In the genomic region with DNA sequence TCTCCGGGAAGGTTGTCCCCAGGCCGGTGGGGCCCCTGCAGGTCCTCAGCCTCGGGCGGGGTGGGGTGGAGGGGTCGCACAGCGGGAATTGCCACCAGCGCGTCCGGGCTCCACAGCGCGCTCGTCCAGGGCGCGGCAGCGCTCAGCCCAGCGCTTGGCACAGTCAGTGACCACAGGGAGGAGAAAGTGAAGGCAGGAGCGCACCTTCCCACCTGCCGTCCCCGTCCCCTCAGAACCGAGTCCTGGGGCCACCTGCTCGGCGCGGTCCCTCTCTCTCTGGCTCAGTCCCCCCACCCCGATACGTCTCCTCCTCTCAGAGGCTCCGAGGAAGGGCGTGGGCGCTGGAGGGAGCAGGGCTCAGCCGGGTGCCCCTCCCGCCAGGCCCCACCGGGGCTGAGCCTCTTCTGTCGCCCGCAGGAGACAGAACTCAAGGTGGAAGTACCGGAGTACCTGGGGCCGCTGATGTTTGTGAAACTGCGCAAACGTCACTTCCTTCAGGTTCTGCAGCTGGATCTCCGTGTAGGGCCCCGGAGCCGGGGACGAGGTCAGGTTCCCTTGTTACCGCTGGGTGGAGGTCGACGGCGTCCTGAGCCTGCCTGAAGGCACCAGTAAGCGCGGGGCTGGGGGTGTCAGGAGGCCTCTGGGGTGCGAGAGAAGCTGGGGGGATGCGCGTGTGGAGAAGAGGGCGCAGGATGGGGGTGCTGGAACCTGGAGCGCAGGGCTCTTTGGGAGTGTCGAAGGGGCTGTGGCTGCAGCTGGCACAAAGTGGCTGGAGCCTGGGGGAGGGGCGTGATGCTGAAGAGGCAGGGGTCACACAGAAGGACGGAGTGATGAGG, we compare ENCODE assay signal across 7 cellular contexts. TPM values are rescaled to one million over a fixed set of nuclear protein-coding genes. Genes with fewer than 3 reads are reported as not detected.
DNase-seq lines count a peak whose midpoint lies in the region; ATAC-seq, FAIRE-seq and TF ChIP-seq lines count a peak whose summit lies in the region.
"Not testable (repeated sequence)": the region's sequence is repeated elsewhere in the genome, so short reads cannot be mapped to it uniquely, and the experiment has no call there.
"Had no signal": no experiment of that assay in that cellular context is flagged by ENCODE, and none has a peak within 500 bp of the region (broad histone marks: within the 10 kb centered on the region; RNA-seq: fewer than 3 reads in every experiment).

No MANE protein-coding gene starts in this region.

- TF ChIP-seq RAD21 in HepG2 (CRISPR knock-in tag; IDR thresholded peaks at IDR 0.05), result not testable (repeated sequence)

- POLR2A ChIA-PET in activated CD4-positive, alpha-beta T cell treated with anti-CD3 and anti-CD28 coated beads, Interleukin-2, amount 10 ng/mL, durations not matched to agents 7 days and 5 days (lab: Charles Lee); HepG2 (lab: Yijun Ruan, JAX): not testable (repeated sequence)

- H3K27ac ChIP-seq in DOHH2 (ENCODE audit: low read depth, low read length), result peak overlapping the region; percentile 34
- not testable (repeated sequence) for H3K27ac ChIP-seq in mammary epithelial cell (ENCODE audit: insufficient read depth, low read depth, low read length); HepG2 (ENCODE audit: extremely low read length, insufficient read depth, low read length)

- TF ChIP-seq CTCF in DOHH2 (IDR thresholded peaks at IDR 0.05; ENCODE audit: low read depth, low read length, poor library complexity, severe bottlenecking); mammary epithelial cell (conservative IDR thresholded peaks at IDR 0.05 in 1 of 2, IDR thresholded peaks at IDR 0.05 in 1 of 2; ENCODE audit: extremely low read depth in 1 of 2, insufficient read depth in 1 of 2, low read depth in 1 of 2, low read length in 2 of 2); HepG2 (CRISPR knock-in tag; IDR thresholded peaks at IDR 0.05): not testable (repeated sequence)

- H3F3A ChIP-seq in DOHH2 (ENCODE audit: control insufficient read depth, insufficient read depth), result peaks cover 13% of the 10 kb centered on the region

- H3K36me3 ChIP-seq in DOHH2 (ENCODE audit: control insufficient read depth, low read length); mammary epithelial cell (ENCODE audit: insufficient read depth, low read length); HepG2 (replicated peaks in 1 of 2; ENCODE audit: control insufficient read depth in 1 of 2, insufficient read depth in 2 of 2, low read length in 2 of 2): not testable (repeated sequence)

- H3K4me1 ChIP-seq in DOHH2 (ENCODE audit: control insufficient read depth, low read length) (peaks cover 68% of the 10 kb centered on the region), mammary epithelial cell (ENCODE audit: insufficient read depth, low read length) (peaks cover 20% of the 10 kb centered on the region), HepG2 (ENCODE audit: insufficient read depth, low read length) (peaks cover 32% of the 10 kb centered on the region)

- not testable (repeated sequence) for TF ChIP-seq EP300 in HepG2 (IDR thresholded peaks at IDR 0.05; ENCODE audit: low read depth in 2 of 2, low read length in 2 of 2); HepG2 (CRISPR knock-in tag; IDR thresholded peaks at IDR 0.05; ENCODE audit: borderline replicate concordance)

- TF ChIP-seq POLR2A in HepG2 (IDR thresholded peaks at IDR 0.05; ENCODE audit: insufficient read depth in 1 of 2, low read depth in 2 of 2, low read length in 2 of 2), result not testable (repeated sequence)

- peaks cover 14% of the 10 kb centered on the region for H3K36me3 Mint-ChIP-seq in activated CD4-positive, alpha-beta T cell treated with anti-CD3 and anti-CD28 coated beads, Interleukin-2, amount 10 ng/mL, durations not matched to agents 7 days and 5 days (ENCODE audit: low read depth)

- peaks cover 63% of the 10 kb centered on the region for H3K4me1 Mint-ChIP-seq in activated CD4-positive, alpha-beta T cell treated with anti-CD3 and anti-CD28 coated beads, Interleukin-2, amount 10 ng/mL, durations not matched to agents 7 days and 5 days

- FAIRE-seq in HepG2 (lab: Jason Lieb, UNC), result not testable (repeated sequence)

- H3K9ac ChIP-seq in mammary epithelial cell (ENCODE audit: insufficient read depth, low read length); HepG2 (ENCODE audit: insufficient read depth, low read depth, low read length): not testable (repeated sequence)

- not testable (repeated sequence) for BruUV-seq in mammary epithelial cell (replicated peaks; lab: Mats Ljungman, UMichigan); HepG2 (replicated peaks; lab: Mats Ljungman, UMichigan)

- H3K79me2 ChIP-seq in DOHH2 (ENCODE audit: control insufficient read depth, low read length) (peaks cover 13% of the 10 kb centered on the region), HepG2 (ENCODE audit: insufficient read depth, low read length) (peaks cover 28% of the 10 kb centered on the region)
- H3K79me2 ChIP-seq in mammary epithelial cell (ENCODE audit: insufficient read depth, low read length), result not testable (repeated sequence)

- H3K27me3 Mint-ChIP-seq in activated CD4-positive, alpha-beta T cell treated with anti-CD3 and anti-CD28 coated beads, Interleukin-2, amount 10 ng/mL, durations not matched to agents 7 days and 5 days, result not testable (repeated sequence)

- WGBS in mammary epithelial cell (ENCODE audit: low coverage, missing lambda C conversion rate), result 5% methylated on average over 14 of the region's 55 CpGs
- WGBS in HepG2 (ENCODE audit: low lambda C conversion rate), result 55% methylated on average over 38 of the region's 55 CpGs

- in situ Hi-C loops in mammary epithelial cell (cut with MboI; ENCODE audit: low sequenced_read_pairs in 2 of 2), result loop anchor here (10.0 to 25.0 kb wide), 2 partner anchors 180 to 1072 kb away; a partner anchor contains a TSS
- in situ Hi-C loops in HepG2 (cut with HindIII; ENCODE audit: extremely low pct_ligation_motif_present, low pct_unique_long_range_greater_than_20kb), result not testable (repeated sequence)

- peak overlapping the region; percentile 79 for H3K4me3 ChIP-seq in DOHH2 (ENCODE audit: low read length)
- peak overlapping the region in 2 of 3 experiments; percentile 26 to 39 for H3K4me3 ChIP-seq in mammary epithelial cell (replicated peaks in 1 of 3; ENCODE audit: insufficient read depth in 1 of 3, low read depth in 2 of 3, low read length in 3 of 3)
- peak overlapping the region in 2 of 3 experiments; percentile 28 to 39; a peak in 3 of 6 replicates for H3K4me3 ChIP-seq in HepG2 (replicated peaks in 1 of 3; ENCODE audit: insufficient read depth in 1 of 3, low read depth in 2 of 3, low read length in 3 of 3)

- not testable (repeated sequence) for H4K20me1 ChIP-seq in DOHH2 (ENCODE audit: control insufficient read depth, insufficient read depth, low read depth, low read length); mammary epithelial cell (ENCODE audit: insufficient read depth, low read length)
- peaks cover 14% of the 10 kb centered on the region for H4K20me1 ChIP-seq in HepG2 (ENCODE audit: insufficient read depth, low read length)

- H3K27ac Mint-ChIP-seq in activated CD4-positive, alpha-beta T cell treated with anti-CD3 and anti-CD28 coated beads, Interleukin-2, amount 10 ng/mL, durations not matched to agents 7 days and 5 days, result peak overlapping the region; percentile 91

- not testable (repeated sequence) for H3K9me3 ChIP-seq in DOHH2 (ENCODE audit: control insufficient read depth, insufficient read depth, low read length); mammary epithelial cell (replicated peaks; ENCODE audit: insufficient read depth, low read length); HepG2 (ENCODE audit: low read length)

- dilution Hi-C loops in mammary epithelial cell (cut with HindIII; ENCODE audit: low sequenced_read_pairs), result loop anchor here (25.0 kb wide), 1 partner anchor 205 kb away; no protein-coding TSS in a partner anchor

- not testable (repeated sequence) for H3K27me3 ChIP-seq in DOHH2 (ENCODE audit: control insufficient read depth, low read length); mammary epithelial cell (ENCODE audit: insufficient read depth, low read length); HepG2 (ENCODE audit: control insufficient read depth in 1 of 2, insufficient read depth in 2 of 2, low read length in 2 of 2)

- not testable (repeated sequence) for H3K9me3 Mint-ChIP-seq in activated CD4-positive, alpha-beta T cell treated with anti-CD3 and anti-CD28 coated beads, Interleukin-2, amount 10 ng/mL, durations not matched to agents 7 days and 5 days

- peak overlapping the region; percentile 99 for H3K4me2 ChIP-seq in DOHH2 (ENCODE audit: low read length)
- peak overlapping the region; percentile 55 for H3K4me2 ChIP-seq in mammary epithelial cell (ENCODE audit: insufficient read depth, low read depth, low read length)
- peak overlapping the region; percentile 47; the same call in 1 of the 2 replicates for H3K4me2 ChIP-seq in HepG2 (ENCODE audit: low read depth, low read length)

- CTCF ChIA-PET in activated CD4-positive, alpha-beta T cell treated with anti-CD3 and anti-CD28 coated beads, Interleukin-2, amount 10 ng/mL, durations not matched to agents 7 days and 5 days (lab: Charles Lee), result interaction anchor here (1.5 kb wide), 1 partner anchor 14 kb away, joined by 3 read pairs; no protein-coding TSS in a partner anchor
- CTCF ChIA-PET in mammary epithelial cell (lab: Charles Lee; ENCODE audit: low non-redundant PET); HepG2 (lab: Yijun Ruan, JAX; ENCODE audit: low intra/inter-chr PET ratio, low total read pairs): not testable (repeated sequence)

- DNase-seq in NAMALWA (ENCODE audit: low spot score), result peak; percentile 47
- peak; percentile 63 for DNase-seq in activated CD4-positive, alpha-beta T cell treated with anti-CD3 and anti-CD28 coated beads, Interleukin-2, amount 10 ng/mL, durations not matched to agents 7 days and 5 days
- DNase-seq in mammary epithelial cell; HepG2 (ENCODE audit: low spot score): not testable (repeated sequence)
- DNase-seq in stimulated activated CD4-positive, alpha-beta T cell treated with anti-CD3 and anti-CD28 coated beads, TNF-alpha, amount 100 ng/mL, for 1 hour (ENCODE audit: low read depth in 3 of 3, low spot score in 1 of 3), result peak; percentile 34 to 41 (median 38)

- intact Hi-C loops in mammary epithelial cell (cut with micrococcal nuclease); HepG2 (cut with micrococcal nuclease; ENCODE audit: unreplicated experiment): not testable (repeated sequence)

- peak; percentile 60 for ATAC-seq in HepG2

- H3K9me2 ChIP-seq in DOHH2 (replicated peaks; ENCODE audit: control insufficient read depth, low read length), result not testable (repeated sequence)

- peak overlapping the region; percentile 90 for H3K4me3 Mint-ChIP-seq in activated CD4-positive, alpha-beta T cell treated with anti-CD3 and anti-CD28 coated beads, Interleukin-2, amount 10 ng/mL, durations not matched to agents 7 days and 5 days

- peak overlapping the region; percentile 39 for H2AFZ ChIP-seq in mammary epithelial cell (ENCODE audit: low read depth, low read length)
- not testable (repeated sequence) for H2AFZ ChIP-seq in HepG2 (ENCODE audit: low read length)

RNA-seq across cellular contexts. Expression of a gene that starts 5.5 kb away (rescaled TPM):
- total RNA-seq in activated CD4-positive, alpha-beta T cell treated with anti-CD3 and anti-CD28 coated beads, Interleukin-2, amount 10 ng/mL, durations not matched to agents 7 days and 5 days, result 1 to 10 TPM; 1.9 to 2.5 TPM
- 1 to 10 TPM in 1 of 2 donors, under 1 TPM in 1; 0.67 to 2.5 TPM for total RNA-seq in mammary epithelial cell
- polyA plus RNA-seq in mammary epithelial cell, result 0.77 TPM
- not detected for polyA minus RNA-seq in mammary epithelial cell
- total RNA-seq in HepG2 (2016; rRNA removed; fragmentation: Illumina TruSeq; extraction: Trizol), result 3.6 and 4.1 TPM in 2 replicates
- 2.2 and 2.4 TPM in 2 replicates for total RNA-seq in HepG2 (2016; cell fraction: cytosol; rRNA removed; fragmentation: Illumina TruSeq; extraction: Trizol; ENCODE audit: low read depth)
- 3.2 and 4.7 TPM in 2 replicates for total RNA-seq in HepG2 (2016; cell fraction: insoluble cytoplasmic fraction; rRNA removed; fragmentation: Illumina TruSeq; extraction: Trizol)
- 6.2 and 6.9 TPM in 2 replicates for total RNA-seq in HepG2 (2016; cell fraction: membrane; rRNA removed; fragmentation: Illumina TruSeq; extraction: Trizol)
- 3.8 and 4.0 TPM in 2 replicates for total RNA-seq in HepG2 (2016; cell fraction: nucleus; rRNA removed; fragmentation: Illumina TruSeq; extraction: Trizol)
- polyA plus RNA-seq in HepG2 (2011; rRNA removed), result 8.7 and 10.1 TPM in 2 replicates
- 10.2 and 10.7 TPM in 2 replicates for polyA plus RNA-seq in HepG2 (2011; cell fraction: cytosol; rRNA removed)
- 9.3 and 9.9 TPM in 2 replicates for polyA plus RNA-seq in HepG2 (2011; cell fraction: nucleus; rRNA removed)
- polyA plus RNA-seq in HepG2 (2012), result 12.3 and 32.8 TPM in 2 replicates
- 7.2 and 9.4 TPM in 2 replicates for polyA plus RNA-seq in HepG2 (2016; cell fraction: cytosol; fragmentation: Illumina TruSeq; extraction: Trizol; ENCODE audit: low read depth)
- 13.1 and 13.3 TPM in 2 replicates for polyA plus RNA-seq in HepG2 (2016; cell fraction: insoluble cytoplasmic fraction; fragmentation: Illumina TruSeq; extraction: Trizol; ENCODE audit: low read depth)
- 15.0 and 15.5 TPM in 2 replicates for polyA plus RNA-seq in HepG2 (2016; cell fraction: membrane; fragmentation: Illumina TruSeq; extraction: Trizol; ENCODE audit: low read depth)
- 9.5 and 9.7 TPM in 2 replicates for polyA plus RNA-seq in HepG2 (2016; cell fraction: nucleus; fragmentation: Illumina TruSeq; extraction: Trizol; ENCODE audit: insufficient read depth, low read depth)
- 1.0 and 10.4 TPM in 2 replicates for polyA minus RNA-seq in HepG2 (2011; rRNA and poly(A)+ RNA removed; ENCODE audit: low replicate concordance)
- polyA minus RNA-seq in HepG2 (2011; cell fraction: cytosol; rRNA and poly(A)+ RNA removed), result 6.8 and 7.9 TPM in 2 replicates
- polyA minus RNA-seq in HepG2 (2011; cell fraction: nucleus; rRNA and poly(A)+ RNA removed), result 11.7 and 13.4 TPM in 2 replicates

RNA-seq across cellular contexts. Expression of a gene that starts 5.6 kb away (rescaled TPM):
- 10 to 100 TPM; 19.4 to 20.3 TPM for total RNA-seq in activated CD4-positive, alpha-beta T cell treated with anti-CD3 and anti-CD28 coated beads, Interleukin-2, amount 10 ng/mL, durations not matched to agents 7 days and 5 days
- total RNA-seq in mammary epithelial cell (10 to 100 TPM in 1 of 2 donors, 1 to 10 TPM in 1; 8.3 to 21.0 TPM), HepG2 (2016; rRNA removed; fragmentation: Illumina TruSeq; extraction: Trizol) (20.9 and 25.0 TPM in 2 replicates)
- polyA plus RNA-seq in mammary epithelial cell (21.7 TPM), HepG2 (2011; rRNA removed) (14.2 and 19.0 TPM in 2 replicates)
- 16.2 TPM for polyA minus RNA-seq in mammary epithelial cell
- 15.0 and 15.3 TPM in 2 replicates for total RNA-seq in HepG2 (2016; cell fraction: cytosol; rRNA removed; fragmentation: Illumina TruSeq; extraction: Trizol; ENCODE audit: low read depth)
- total RNA-seq in HepG2 (2016; cell fraction: insoluble cytoplasmic fraction; rRNA removed; fragmentation: Illumina TruSeq; extraction: Trizol), result 21.7 and 30.3 TPM in 2 replicates
- 13.3 and 13.7 TPM in 2 replicates for total RNA-seq in HepG2 (2016; cell fraction: membrane; rRNA removed; fragmentation: Illumina TruSeq; extraction: Trizol)
- 13.4 and 18.3 TPM in 2 replicates for total RNA-seq in HepG2 (2016; cell fraction: nucleus; rRNA removed; fragmentation: Illumina TruSeq; extraction: Trizol)
- 5.0 and 8.9 TPM in 2 replicates for polyA plus RNA-seq in HepG2 (2011; cell fraction: cytosol; rRNA removed)
- polyA plus RNA-seq in HepG2 (2011; cell fraction: nucleus; rRNA removed), result 4.0 and 7.0 TPM in 2 replicates
- 12.4 and 13.1 TPM in 2 replicates for polyA plus RNA-seq in HepG2 (2012)
- polyA plus RNA-seq in HepG2 (2016; cell fraction: cytosol; fragmentation: Illumina TruSeq; extraction: Trizol; ENCODE audit: low read depth), result 7.9 and 10.0 TPM in 2 replicates
- polyA plus RNA-seq in HepG2 (2016; cell fraction: insoluble cytoplasmic fraction; fragmentation: Illumina TruSeq; extraction: Trizol; ENCODE audit: low read depth), result 27.3 and 32.8 TPM in 2 replicates
- 9.6 and 13.7 TPM in 2 replicates for polyA plus RNA-seq in HepG2 (2016; cell fraction: membrane; fragmentation: Illumina TruSeq; extraction: Trizol; ENCODE audit: low read depth)
- polyA plus RNA-seq in HepG2 (2016; cell fraction: nucleus; fragmentation: Illumina TruSeq; extraction: Trizol; ENCODE audit: insufficient read depth, low read depth), result 20.1 and 21.9 TPM in 2 replicates
- 1.9 and 7.5 TPM in 2 replicates for polyA minus RNA-seq in HepG2 (2011; rRNA and poly(A)+ RNA removed; ENCODE audit: low replicate concordance)
- polyA minus RNA-seq in HepG2 (2011; cell fraction: cytosol; rRNA and poly(A)+ RNA removed), result 2.8 and 3.5 TPM in 2 replicates
- polyA minus RNA-seq in HepG2 (2011; cell fraction: nucleus; rRNA and poly(A)+ RNA removed), result 21.2 and 22.8 TPM in 2 replicates

RNA-seq across cellular contexts. Expression of a gene that starts 16.2 kb away (rescaled TPM):
- 10 to 100 TPM; 49.0 to 69.0 TPM for total RNA-seq in activated CD4-positive, alpha-beta T cell treated with anti-CD3 and anti-CD28 coated beads, Interleukin-2, amount 10 ng/mL, durations not matched to agents 7 days and 5 days
- total RNA-seq in mammary epithelial cell (100 to 1,000 TPM; 315 to 319 TPM), HepG2 (2016; rRNA removed; fragmentation: Illumina TruSeq; extraction: Trizol) (266 and 359 TPM in 2 replicates)
- polyA plus RNA-seq in mammary epithelial cell (1,296 TPM), HepG2 (2011; rRNA removed) (147 and 188 TPM in 2 replicates)
- polyA minus RNA-seq in mammary epithelial cell, result 208 TPM
- 93.1 and 113 TPM in 2 replicates for total RNA-seq in HepG2 (2016; cell fraction: cytosol; rRNA removed; fragmentation: Illumina TruSeq; extraction: Trizol; ENCODE audit: low read depth)
- 255 and 373 TPM in 2 replicates for total RNA-seq in HepG2 (2016; cell fraction: insoluble cytoplasmic fraction; rRNA removed; fragmentation: Illumina TruSeq; extraction: Trizol)
- 138 and 151 TPM in 2 replicates for total RNA-seq in HepG2 (2016; cell fraction: membrane; rRNA removed; fragmentation: Illumina TruSeq; extraction: Trizol)
- 76.2 and 83.8 TPM in 2 replicates for total RNA-seq in HepG2 (2016; cell fraction: nucleus; rRNA removed; fragmentation: Illumina TruSeq; extraction: Trizol)
- 236 and 276 TPM in 2 replicates for polyA plus RNA-seq in HepG2 (2011; cell fraction: cytosol; rRNA removed)
- 40.2 and 44.6 TPM in 2 replicates for polyA plus RNA-seq in HepG2 (2011; cell fraction: nucleus; rRNA removed)
- polyA plus RNA-seq in HepG2 (2012), result 97.0 and 122 TPM in 2 replicates
- 101 and 125 TPM in 2 replicates for polyA plus RNA-seq in HepG2 (2016; cell fraction: cytosol; fragmentation: Illumina TruSeq; extraction: Trizol; ENCODE audit: low read depth)
- 322 and 359 TPM in 2 replicates for polyA plus RNA-seq in HepG2 (2016; cell fraction: insoluble cytoplasmic fraction; fragmentation: Illumina TruSeq; extraction: Trizol; ENCODE audit: low read depth)
- 105 and 119 TPM in 2 replicates for polyA plus RNA-seq in HepG2 (2016; cell fraction: membrane; fragmentation: Illumina TruSeq; extraction: Trizol; ENCODE audit: low read depth)
- polyA plus RNA-seq in HepG2 (2016; cell fraction: nucleus; fragmentation: Illumina TruSeq; extraction: Trizol; ENCODE audit: insufficient read depth, low read depth), result 146 and 155 TPM in 2 replicates
- 30.3 and 88.3 TPM in 2 replicates for polyA minus RNA-seq in HepG2 (2011; rRNA and poly(A)+ RNA removed; ENCODE audit: low replicate concordance)
- 40.0 and 52.4 TPM in 2 replicates for polyA minus RNA-seq in HepG2 (2011; cell fraction: cytosol; rRNA and poly(A)+ RNA removed)
- 10.8 and 14.4 TPM in 2 replicates for polyA minus RNA-seq in HepG2 (2011; cell fraction: nucleus; rRNA and poly(A)+ RNA removed)

RNA-seq across cellular contexts. Expression of a gene that starts 16.5 kb away (rescaled TPM):
- 10 to 100 TPM; 16.3 to 17.6 TPM for total RNA-seq in activated CD4-positive, alpha-beta T cell treated with anti-CD3 and anti-CD28 coated beads, Interleukin-2, amount 10 ng/mL, durations not matched to agents 7 days and 5 days
- total RNA-seq in mammary epithelial cell, result 10 to 100 TPM; 23.2 to 25.2 TPM
- polyA plus RNA-seq in mammary epithelial cell, result 3.6 TPM
- polyA minus RNA-seq in mammary epithelial cell, result 20.5 TPM
- total RNA-seq in HepG2 (2016; rRNA removed; fragmentation: Illumina TruSeq; extraction: Trizol), result 9.1 and 10.7 TPM in 2 replicates
- 10.1 and 10.8 TPM in 2 replicates for total RNA-seq in HepG2 (2016; cell fraction: cytosol; rRNA removed; fragmentation: Illumina TruSeq; extraction: Trizol; ENCODE audit: low read depth)
- 8.7 and 9.2 TPM in 2 replicates for total RNA-seq in HepG2 (2016; cell fraction: insoluble cytoplasmic fraction; rRNA removed; fragmentation: Illumina TruSeq; extraction: Trizol)
- total RNA-seq in HepG2 (2016; cell fraction: membrane; rRNA removed; fragmentation: Illumina TruSeq; extraction: Trizol), result 8.4 and 8.8 TPM in 2 replicates
- total RNA-seq in HepG2 (2016; cell fraction: nucleus; rRNA removed; fragmentation: Illumina TruSeq; extraction: Trizol), result 13.9 and 14.9 TPM in 2 replicates
- polyA plus RNA-seq in HepG2 (2011; rRNA removed), result 4.6 and 5.2 TPM in 2 replicates
- polyA plus RNA-seq in HepG2 (2011; cell fraction: cytosol; rRNA removed), result 1.5 and 2.1 TPM in 2 replicates
- 9.1 and 10.2 TPM in 2 replicates for polyA plus RNA-seq in HepG2 (2011; cell fraction: nucleus; rRNA removed)
- polyA plus RNA-seq in HepG2 (2012), result 3.9 and 4.2 TPM in 2 replicates
- polyA plus RNA-seq in HepG2 (2016; cell fraction: cytosol; fragmentation: Illumina TruSeq; extraction: Trizol; ENCODE audit: low read depth), result 0.69 and 0.77 TPM in 2 replicates
- polyA plus RNA-seq in HepG2 (2016; cell fraction: insoluble cytoplasmic fraction; fragmentation: Illumina TruSeq; extraction: Trizol; ENCODE audit: low read depth), result 8.6 and 8.9 TPM in 2 replicates
- 2.1 and 3.3 TPM in 2 replicates for polyA plus RNA-seq in HepG2 (2016; cell fraction: membrane; fragmentation: Illumina TruSeq; extraction: Trizol; ENCODE audit: low read depth)
- polyA plus RNA-seq in HepG2 (2016; cell fraction: nucleus; fragmentation: Illumina TruSeq; extraction: Trizol; ENCODE audit: insufficient read depth, low read depth), result 16.8 and 22.4 TPM in 2 replicates
- 2.2 and 12.2 TPM in 2 replicates for polyA minus RNA-seq in HepG2 (2011; rRNA and poly(A)+ RNA removed; ENCODE audit: low replicate concordance)
- polyA minus RNA-seq in HepG2 (2011; cell fraction: cytosol; rRNA and poly(A)+ RNA removed), result 2.5 and 3.3 TPM in 2 replicates
- 21.6 and 23.2 TPM in 2 replicates for polyA minus RNA-seq in HepG2 (2011; cell fraction: nucleus; rRNA and poly(A)+ RNA removed)

RNA-seq across cellular contexts. Expression of a gene that starts 56.2 kb away (rescaled TPM):
- not detected for total RNA-seq in activated CD4-positive, alpha-beta T cell treated with anti-CD3 and anti-CD28 coated beads, Interleukin-2, amount 10 ng/mL, durations not matched to agents 7 days and 5 days
- under 1 TPM in 1 of 2 donors, not detected in 1; 0.67 TPM for total RNA-seq in mammary epithelial cell
- 0.20 TPM for polyA plus RNA-seq in mammary epithelial cell
- not detected for polyA minus RNA-seq in mammary epithelial cell
- 24.4 and 42.8 TPM in 2 replicates for total RNA-seq in HepG2 (2016; rRNA removed; fragmentation: Illumina TruSeq; extraction: Trizol)
- 6.1 and 8.5 TPM in 2 replicates for total RNA-seq in HepG2 (2016; cell fraction: cytosol; rRNA removed; fragmentation: Illumina TruSeq; extraction: Trizol; ENCODE audit: low read depth)
- 24.1 and 44.5 TPM in 2 replicates for total RNA-seq in HepG2 (2016; cell fraction: insoluble cytoplasmic fraction; rRNA removed; fragmentation: Illumina TruSeq; extraction: Trizol)
- 21.2 and 24.0 TPM in 2 replicates for total RNA-seq in HepG2 (2016; cell fraction: membrane; rRNA removed; fragmentation: Illumina TruSeq; extraction: Trizol)
- total RNA-seq in HepG2 (2016; cell fraction: nucleus; rRNA removed; fragmentation: Illumina TruSeq; extraction: Trizol), result 74.8 and 81.7 TPM in 2 replicates
- 310 and 460 TPM in 2 replicates for polyA plus RNA-seq in HepG2 (2011; rRNA removed)
- polyA plus RNA-seq in HepG2 (2011; cell fraction: cytosol; rRNA removed), result 141 and 152 TPM in 2 replicates
- polyA plus RNA-seq in HepG2 (2011; cell fraction: nucleus; rRNA removed), result 496 and 544 TPM in 2 replicates
- 253 and 287 TPM in 2 replicates for polyA plus RNA-seq in HepG2 (2012)
- 11.4 and 13.1 TPM in 2 replicates for polyA plus RNA-seq in HepG2 (2016; cell fraction: cytosol; fragmentation: Illumina TruSeq; extraction: Trizol; ENCODE audit: low read depth)
- 42.4 and 50.4 TPM in 2 replicates for polyA plus RNA-seq in HepG2 (2016; cell fraction: insoluble cytoplasmic fraction; fragmentation: Illumina TruSeq; extraction: Trizol; ENCODE audit: low read depth)
- polyA plus RNA-seq in HepG2 (2016; cell fraction: membrane; fragmentation: Illumina TruSeq; extraction: Trizol; ENCODE audit: low read depth), result 28.2 and 31.8 TPM in 2 replicates
- polyA plus RNA-seq in HepG2 (2016; cell fraction: nucleus; fragmentation: Illumina TruSeq; extraction: Trizol; ENCODE audit: insufficient read depth, low read depth), result 169 and 186 TPM in 2 replicates
- polyA minus RNA-seq in HepG2 (2011; rRNA and poly(A)+ RNA removed; ENCODE audit: low replicate concordance), result 0.40 and 2,799 TPM in 2 replicates
- 352 and 410 TPM in 2 replicates for polyA minus RNA-seq in HepG2 (2011; cell fraction: cytosol; rRNA and poly(A)+ RNA removed)
- 342 and 399 TPM in 2 replicates for polyA minus RNA-seq in HepG2 (2011; cell fraction: nucleus; rRNA and poly(A)+ RNA removed)
- total RNA-seq: HT-29 had no signal

Comparison
In these comparisons a context has a peak if more than half of its experiments do, and no peak if none do; other contexts are left out.
1. H3K4me2 ChIP-seq: peak in every context shown above with its lines; median percentile 99 in DOHH2; 55 in mammary epithelial cell; 47 in HepG2.